17 cellular contexts compared by ENCODE assay signal in genomic region chr7:15667999-15668398, GRCh38. TPM values are rescaled to one million over a fixed set of nuclear protein-coding genes. Genes with fewer than 3 reads are reported as not detected.
DNase-seq lines count a peak whose midpoint lies in the region; FAIRE-seq and TF ChIP-seq lines count a peak whose summit lies in the region.
"Had no signal": no experiment of that assay in that cellular context is flagged by ENCODE, and none has a peak within 500 bp of the region (broad histone marks: within the 10 kb centered on the region; RNA-seq: fewer than 3 reads in every experiment).

No MANE protein-coding gene starts in this region.

- peak overlapping the region; percentile 52 to 59 for H3K27ac ChIP-seq in mucosa of rectum (ENCODE audit: low read depth in 2 of 2, low read length in 2 of 2)
- H3K27ac ChIP-seq in mammary epithelial cell (ENCODE audit: insufficient read depth, low read depth, low read length): no peak overlapping the region
- H3K27ac ChIP-seq: BLaER1 had no signal

- H3K36me3 ChIP-seq in mucosa of rectum (ENCODE audit: control insufficient read depth in 2 of 2, insufficient read depth in 2 of 2, low read length in 2 of 2) (no peaks in the 10 kb centered on the region), mammary epithelial cell (ENCODE audit: insufficient read depth, low read length) (no peaks in the 10 kb centered on the region)
- H3K36me3 ChIP-seq: BLaER1, HAP-1 had no signal

- intact Hi-C loops in mammary epithelial cell (cut with micrococcal nuclease): no loop called here

- DNase-seq in HuH-7 (ENCODE audit: low spot score) (peak; percentile 33), NCI-H2029 (lab: John Stamatoyannopoulos, UW) (no peak), AG20443 (ENCODE audit: low spot score) (no peak), mammary epithelial cell (no peak)
- no peak for DNase-seq in activated CD4-positive, alpha-beta T cell treated with anti-CD3 and anti-CD28 coated beads, Interleukin-2, amount 50 U/mL, for 1 hour
- DNase-seq: AML-193; CD8-positive, alpha-beta memory T cell; DMS53; GF-D8 had no signal

- in situ Hi-C loops in mammary epithelial cell (cut with MboI; ENCODE audit: low sequenced_read_pairs in 2 of 2): no loop called here

- WGBS in mammary epithelial cell (ENCODE audit: low coverage, missing lambda C conversion rate): 75% methylated on average over 5 of the region's 5 CpGs

- no peak for TF ChIP-seq CTCF in mammary epithelial cell (conservative IDR thresholded peaks at IDR 0.05 in 1 of 2, IDR thresholded peaks at IDR 0.05 in 1 of 2; ENCODE audit: extremely low read depth in 1 of 2, insufficient read depth in 1 of 2, low read depth in 1 of 2, low read length in 2 of 2)

- no peaks in the 10 kb centered on the region for H3K27me3 ChIP-seq in mucosa of rectum (ENCODE audit: control insufficient read depth in 2 of 2, insufficient read depth in 2 of 2, low read length in 2 of 2)
- no peaks in the 10 kb centered on the region for H3K27me3 ChIP-seq in mammary epithelial cell (ENCODE audit: insufficient read depth, low read length)
- H3K27me3 ChIP-seq: BLaER1 had no signal

- no peak overlapping the region for H3K4me2 ChIP-seq in mammary epithelial cell (ENCODE audit: insufficient read depth, low read depth, low read length)
- H3K4me2 ChIP-seq: BLaER1 had no signal

- CTCF ChIA-PET in mammary epithelial cell (lab: Charles Lee; ENCODE audit: low non-redundant PET): no interaction called here

- peaks cover 5 to 8% of the 10 kb centered on the region in 2 donors for H3K4me1 ChIP-seq in mucosa of rectum (ENCODE audit: control insufficient read depth in 2 of 2, insufficient read depth in 2 of 2, low read length in 2 of 2)
- no peaks in the 10 kb centered on the region for H3K4me1 ChIP-seq in mammary epithelial cell (ENCODE audit: insufficient read depth, low read length)
- H3K4me1 ChIP-seq: BLaER1, HAP-1 had no signal

- no peaks in the 10 kb centered on the region for H4K20me1 ChIP-seq in mammary epithelial cell (ENCODE audit: insufficient read depth, low read length)
- H4K20me1 ChIP-seq: BLaER1 had no signal

- FAIRE-seq in colon (lab: Jason Lieb, UNC): peak; percentile 91
- FAIRE-seq: GM19239, H1 had no signal

- H3K9ac ChIP-seq in mucosa of rectum (ENCODE audit: low read depth in 1 of 2, low read length in 2 of 2) (no peak overlapping the region), mammary epithelial cell (ENCODE audit: insufficient read depth, low read length) (no peak overlapping the region)
- H3K9ac ChIP-seq: BLaER1 had no signal

- no peaks in the 10 kb centered on the region for H3K79me2 ChIP-seq in mammary epithelial cell (ENCODE audit: insufficient read depth, low read length)

- no TSS peak for BruUV-seq in mammary epithelial cell (replicated peaks; lab: Mats Ljungman, UMichigan)

- peak overlapping the region; percentile 26 to 45 for H3K4me3 ChIP-seq in mucosa of rectum (ENCODE audit: low read length in 2 of 2)
- no peak overlapping the region for H3K4me3 ChIP-seq in mammary epithelial cell (replicated peaks in 1 of 3; ENCODE audit: insufficient read depth in 1 of 3, low read depth in 2 of 3, low read length in 3 of 3)
- H3K4me3 ChIP-seq: BLaER1, HAP-1 had no signal

- H3K9me3 ChIP-seq in mucosa of rectum (ENCODE audit: control insufficient read depth in 2 of 2, low read length in 2 of 2): no peaks in the 10 kb centered on the region
- no peaks in the 10 kb centered on the region for H3K9me3 ChIP-seq in mammary epithelial cell (replicated peaks; ENCODE audit: insufficient read depth, low read length)
- H3K9me3 ChIP-seq: BLaER1, Caco-2, HAP-1 had no signal

- no peak overlapping the region for H2AFZ ChIP-seq in mammary epithelial cell (ENCODE audit: low read depth, low read length)

- dilution Hi-C loops in mammary epithelial cell (cut with HindIII; ENCODE audit: low sequenced_read_pairs): loop anchor here (5.0 kb wide), 1 partner anchor 54 kb away; no protein-coding TSS in a partner anchor

RNA-seq across cellular contexts. Expression of gene MEOX2, which starts 18.5 kb away (rescaled TPM):
- not detected for total RNA-seq in mammary epithelial cell
- not detected for polyA plus RNA-seq in mammary epithelial cell
- not detected for polyA minus RNA-seq in mammary epithelial cell
- total RNA-seq: A673; Caco-2; CD8-positive, alpha-beta memory T cell had no signal
- polyA plus RNA-seq: CD8-positive, alpha-beta memory T cell had no signal

Comparison
In these comparisons a context has a peak if more than half of its experiments do, and no peak if none do; other contexts are left out.
1. H3K4me3 ChIP-seq: peak in mucosa of rectum (2 of 2); none in mammary epithelial cell (0 of 3).